8 cellular contexts compared by ENCODE assay signal in genomic region chr12:53268637-53269562, GRCh38. TPM values are rescaled to one million over a fixed set of nuclear protein-coding genes. Genes with fewer than 3 reads are reported as not detected.
DNase-seq lines count a peak whose midpoint lies in the region; ATAC-seq and TF ChIP-seq lines count a peak whose summit lies in the region.

No MANE protein-coding gene starts in this region.

- H3K79me1 ChIP-seq in trophoblast cell (ENCODE audit: low read length), result peaks cover 5% of the 10 kb centered on the region

- TF ChIP-seq CTCF in GM12864 (IDR thresholded peaks at IDR 0.05; ENCODE audit: low read depth, low read length, missing control alignments), result no peak
- no peak for TF ChIP-seq CTCF in epithelial cell of esophagus (IDR thresholded peaks at IDR 0.05; ENCODE audit: insufficient read depth, low read depth, low read length, missing control alignments)

- peak overlapping the region; percentile 90 for H2AFZ ChIP-seq in trophoblast cell (ENCODE audit: insufficient read depth, low read length, poor library complexity)

- no CpG with 5 or more reads among the region's 20 CpGs for WGBS in trophoblast cell (ENCODE audit: extremely low coverage, insufficient coverage, insufficient read length)

- H3K9ac ChIP-seq in trophoblast cell (ENCODE audit: low read length), result peak overlapping the region; percentile 96

- H4K91ac ChIP-seq in trophoblast cell (ENCODE audit: low read depth, low read length), result no peak overlapping the region

- H3K23ac ChIP-seq in trophoblast cell (ENCODE audit: low read length), result no peak overlapping the region

- no peaks in the 10 kb centered on the region for H3K9me3 ChIP-seq in trophoblast cell (ENCODE audit: insufficient read depth, low read depth, low read length)

- H3K79me2 ChIP-seq in trophoblast cell (ENCODE audit: control insufficient read depth, insufficient read depth, low read length, poor library complexity), result peaks cover 3% of the 10 kb centered on the region

- no peak for DNase-seq in GM12864 (ENCODE audit: low read depth)
- peak; percentile 48 for DNase-seq in NCI-H69 (lab: John Stamatoyannopoulos, UW)
- peak; percentile 20 for DNase-seq in epithelial cell of esophagus (ENCODE audit: low read depth)
- no peak for DNase-seq in trophoblast cell
- no peak for DNase-seq in NCI-H2081 treated with DMSO at 0.1 percent for 48 hours (lab: John Stamatoyannopoulos, UW)
- no peak for DNase-seq in SKM-1 treated with dmso at 0.1 percent for 144 hours (lab: John Stamatoyannopoulos, UW; ENCODE audit: unreplicated experiment)
- DNase-seq in MV-4-11 (lab: John Stamatoyannopoulos, UW), result no peak

- peak overlapping the region; percentile 89 for H3K18ac ChIP-seq in trophoblast cell (ENCODE audit: low read length)

- H3K36me3 ChIP-seq in trophoblast cell (ENCODE audit: control insufficient read depth in 1 of 2, insufficient read depth in 2 of 2, low read length in 2 of 2), result peaks cover 18 to 20% of the 10 kb centered on the region in 2 experiments

- no peak overlapping the region for H4K12ac ChIP-seq in trophoblast cell (ENCODE audit: low read depth, low read length)

- H2BK120ac ChIP-seq in trophoblast cell (ENCODE audit: insufficient read depth, low read length, poor library complexity), result peak overlapping the region; percentile 18

- peak overlapping the region; percentile 80 for H4K8ac ChIP-seq in trophoblast cell (ENCODE audit: low read depth, low read length)

- H2BK5ac ChIP-seq in trophoblast cell (ENCODE audit: low read depth, low read length, poor library complexity), result peak overlapping the region; percentile 83

- peak overlapping the region; percentile 93 for H3K4me2 ChIP-seq in trophoblast cell (ENCODE audit: low read length)

- peak overlapping the region; percentile 85 for H3K14ac ChIP-seq in trophoblast cell (ENCODE audit: low read length)

- H2AK5ac ChIP-seq in trophoblast cell (ENCODE audit: low read length), result no peak overlapping the region

- no peak overlapping the region for H2BK12ac ChIP-seq in trophoblast cell (ENCODE audit: low read length)

- ATAC-seq in HG03378 (IDR thresholded peaks at IDR 0.05; ENCODE audit: unreplicated experiment), result no peak

- H3K4ac ChIP-seq in trophoblast cell (ENCODE audit: low read depth, low read length), result peak overlapping the region; percentile 29

- no peaks in the 10 kb centered on the region for H3K27me3 ChIP-seq in trophoblast cell (ENCODE audit: insufficient read depth, low read length)

- no peak overlapping the region for H3K27ac ChIP-seq in trophoblast cell (ENCODE audit: low read depth, low read length)

- peaks cover 12 to 16% of the 10 kb centered on the region in 2 experiments for H3K4me1 ChIP-seq in trophoblast cell (ENCODE audit: control insufficient read depth in 1 of 2, insufficient read depth in 2 of 2, low read length in 2 of 2)

- H3K4me3 ChIP-seq in GM12864 (ENCODE audit: low read depth, low read length) (peak overlapping the region; percentile 87), epithelial cell of esophagus (ENCODE audit: low read length) (peak overlapping the region; percentile 72), trophoblast cell (ENCODE audit: low read depth, low read length) (peak overlapping the region; percentile 100)

RNA-seq across cellular contexts. Expression of gene ESPL1, which starts 0.8 kb away (rescaled TPM):
- 12.8 and 13.8 TPM in 2 replicates for polyA plus RNA-seq in trophoblast cell (2013)

RNA-seq across cellular contexts. Expression of gene PFDN5, which starts 26.4 kb away (rescaled TPM):
- polyA plus RNA-seq in trophoblast cell (2013), result 302 and 315 TPM in 2 replicates

RNA-seq across cellular contexts. Expression of gene MYG1, which starts 30.6 kb away (rescaled TPM):
- 44.5 and 48.7 TPM in 2 replicates for polyA plus RNA-seq in trophoblast cell (2013)

RNA-seq across cellular contexts. Expression of gene RARG, which starts 36.9 kb away (rescaled TPM):
- 9.8 and 10.0 TPM in 2 replicates for polyA plus RNA-seq in trophoblast cell (2013)

RNA-seq across cellular contexts. Expression of gene AAAS, which starts 52.5 kb away (rescaled TPM):
- polyA plus RNA-seq in trophoblast cell (2013), result 36.5 and 38.2 TPM in 2 replicates

Comparison
In these comparisons a context has a peak if more than half of its experiments do, and no peak if none do; other contexts are left out.
1. DNase-seq: peak in NCI-H69 (single experiment) and epithelial cell of esophagus (single experiment); none in GM12864 (single experiment), trophoblast cell (0 of 2), NCI-H2081 treated with DMSO at 0.1 percent for 48 hours (single experiment), SKM-1 treated with dmso at 0.1 percent for 144 hours (single experiment) and MV-4-11 (single experiment).
2. Peak in every context shown above with its lines, with median percentiles within 50 percentile points of each other: H3K4me3 ChIP-seq.